ENCODE assay signal across 27 cellular contexts in genomic region chr1:211532086-211532439, GRCh38. TPM values are rescaled to one million over a fixed set of nuclear protein-coding genes. Genes with fewer than 3 reads are reported as not detected.
DNase-seq lines count a peak whose midpoint lies in the region; ATAC-seq and TF ChIP-seq lines count a peak whose summit lies in the region.
"Had no signal": no experiment of that assay in that cellular context is flagged by ENCODE, and none has a peak within 500 bp of the region (broad histone marks: within the 10 kb centered on the region; RNA-seq: fewer than 3 reads in every experiment).

No MANE protein-coding gene starts in this region.

- no peak overlapping the region for H3K18ac ChIP-seq in IMR-90 (ENCODE audit: low read depth, low read length)

- H2AFZ ChIP-seq in IMR-90 (replicated peaks; ENCODE audit: low read length, poor library complexity): peak overlapping the region; percentile 26
- H2AFZ ChIP-seq: PC-9 had no signal

- CTCF ChIA-PET in IMR-90 (lab: Yijun Ruan, JAX): no interaction called here

- H4K8ac ChIP-seq in IMR-90 (ENCODE audit: low read depth in 2 of 2, low read length in 2 of 2): no peak overlapping the region

- 50% methylated on average over 1 of the region's 6 CpGs; no CpG with 5 or more reads in 1 of the 2 experiments for WGBS in IMR-90 (ENCODE audit: extremely low coverage in 2 of 2, insufficient read length in 1 of 2), 2 experiments
- 25 to 37% (median 31%) methylated on average over 6 of the region's 6 CpGs for WGBS in psoas muscle, 3 donors

- no peak overlapping the region for H2BK15ac ChIP-seq in IMR-90 (ENCODE audit: low read depth, low read length)

- H4K91ac ChIP-seq in IMR-90 (ENCODE audit: insufficient read depth, low read depth, low read length): no peak overlapping the region

- no peak overlapping the region for H2AK9ac ChIP-seq in IMR-90 (replicated peaks; ENCODE audit: low read depth, low read length, poor library complexity)

- H2BK20ac ChIP-seq in IMR-90 (ENCODE audit: low read depth, low read length): no peak overlapping the region

- H3K27me3 ChIP-seq in IMR-90 (ENCODE audit: control insufficient read depth, insufficient read depth, low read length) (peaks cover 10% of the 10 kb centered on the region), dorsolateral prefrontal cortex (no peaks in the 10 kb centered on the region), psoas muscle (ENCODE audit: insufficient read depth in 3 of 3, low read length in 2 of 3) (peaks cover 0 to under 1% (median 0%) of the 10 kb centered on the region in 3 donors)

- in situ Hi-C loops in IMR-90 (cut with MboI; ENCODE audit: low sequenced_read_pairs): no loop called here

- no peak overlapping the region for H3K4me3 ChIP-seq in IMR-90 (ENCODE audit: insufficient read depth, low read depth, low read length)
- H3K4me3 ChIP-seq in dorsolateral prefrontal cortex: no peak overlapping the region
- H3K4me3 ChIP-seq in psoas muscle: no peak overlapping the region
- H3K4me3 ChIP-seq: A549, PC-9 had no signal

- H3K36me3 ChIP-seq in IMR-90 (ENCODE audit: control insufficient read depth, insufficient read depth, low read length): no peaks in the 10 kb centered on the region
- H3K36me3 ChIP-seq in psoas muscle (ENCODE audit: insufficient read depth in 1 of 2, low read depth in 1 of 2): no peaks in the 10 kb centered on the region

- no peak overlapping the region for H2BK120ac ChIP-seq in IMR-90 (ENCODE audit: low read depth, low read length)

- ATAC-seq in IMR-90 (ENCODE audit: low read depth) (no peak), psoas muscle (peak in 3 of 4 donors; percentile 35 to 58 (median 44)), HG02610 (IDR thresholded peaks at IDR 0.05; ENCODE audit: unreplicated experiment) (no peak)
- ATAC-seq: A549 had no signal

- TF ChIP-seq POLR2A in IMR-90 (IDR thresholded peaks at IDR 0.05; ENCODE audit: low read depth, low read length): no peak

- no peak overlapping the region for H3K9ac ChIP-seq in IMR-90 (ENCODE audit: low read depth, low read length)
- H3K9ac ChIP-seq: KMS-11 had no signal

- H3K4me2 ChIP-seq in IMR-90 (ENCODE audit: low read depth, low read length): no peak overlapping the region
- H3K4me2 ChIP-seq: A549, KMS-11, PC-9 had no signal

- no peaks in the 10 kb centered on the region for H3K4me1 ChIP-seq in IMR-90 (ENCODE audit: control insufficient read depth, insufficient read depth, low read length)
- H3K4me1 ChIP-seq in psoas muscle: peaks cover 15% of the 10 kb centered on the region
- H3K4me1 ChIP-seq: A549 had no signal

- no peak overlapping the region for H2AK5ac ChIP-seq in IMR-90 (ENCODE audit: low read depth, low read length)

- H3K23ac ChIP-seq in IMR-90 (ENCODE audit: low read depth, low read length): no peak overlapping the region

- dilution Hi-C loops in IMR-90 (cut with HindIII; ENCODE audit: low sequenced_read_pairs, unreplicated experiment): no loop called here

- H3K14ac ChIP-seq in IMR-90 (replicated peaks; ENCODE audit: low read depth, low read length): no peak overlapping the region

- TF ChIP-seq CTCF in IMR-90 (conservative IDR thresholded peaks at IDR 0.05; ENCODE audit: low read depth, low read length): no peak
- TF ChIP-seq CTCF in dorsolateral prefrontal cortex (IDR thresholded peaks at IDR 0.05 in 54 of 56, conservative IDR thresholded peaks at IDR 0.05 in 2 of 56; ENCODE audit: low read depth in 1 of 56, partially characterized antibody in 56 of 56): no peak
- TF ChIP-seq CTCF in psoas muscle (IDR thresholded peaks at IDR 0.05): no peak

- H3K56ac ChIP-seq in IMR-90 (ENCODE audit: extremely low read depth, insufficient read depth, low read length): no peak overlapping the region

- POLR2A ChIA-PET in IMR-90 (lab: Charles Lee; ENCODE audit: unreplicated experiment): no interaction called here

- H3K9me3 ChIP-seq in IMR-90 (ENCODE audit: control insufficient read depth, insufficient read depth, low read length): no peaks in the 10 kb centered on the region
- no peaks in the 10 kb centered on the region for H3K9me3 ChIP-seq in psoas muscle
- H3K9me3 ChIP-seq: A549 had no signal

- H3K79me1 ChIP-seq in IMR-90 (ENCODE audit: low read depth in 1 of 2, low read length in 2 of 2): no peaks in the 10 kb centered on the region

- no peak overlapping the region for H3K4ac ChIP-seq in IMR-90 (ENCODE audit: low read depth, low read length)

- no peak for TF ChIP-seq RAD21 in IMR-90 (IDR thresholded peaks at IDR 0.05; ENCODE audit: low read length)

- H3K27ac ChIP-seq in IMR-90 (ENCODE audit: insufficient read depth, low read length) (no peak overlapping the region), dorsolateral prefrontal cortex (peak overlapping the region in 35 of 59 donors; percentile 9 to 83 (median 48)), psoas muscle (no peak overlapping the region)
- H3K27ac ChIP-seq: A549, KMS-11, PC-9 had no signal

- no peak overlapping the region for H2BK5ac ChIP-seq in IMR-90 (ENCODE audit: low read depth, low read length, poor library complexity, severe bottlenecking)

- DNase-seq in D341Med (ENCODE audit: low spot score): peak; percentile 20
- DNase-seq in IMR-90: no peak
- DNase-seq in dorsolateral prefrontal cortex: peak in 1 of 10 donors; percentile 7
- DNase-seq in psoas muscle: no peak
- DNase-seq in KG1 (lab: John Stamatoyannopoulos, UW): no peak
- DNase-seq in Ammon's horn (ENCODE audit: low spot score): no peak
- DNase-seq: AML-193; CD8-positive, alpha-beta memory T cell; DMS79 treated with DMSO at 0.1 percent for 48 hours; MM.1S; NCI-H1048; NCI-H1417; NCI-H1694; NCI-H2029 treated with DMSO at 0.1 percent for 48 hours; NCI-H446 treated with DMSO at 0.1 percent for 48 hours; NCI-H526; NCI-H82; NK-92 treated with Interleukin-12 subunit alpha and Interleukin-12 subunit beta, amount 100 ng/mL, for 24 hours; PC-9; SHP77 had no signal

- H4K5ac ChIP-seq in IMR-90 (ENCODE audit: low read depth, low read length): no peak overlapping the region

- BruUV-seq in IMR-90 (replicated peaks; lab: Mats Ljungman, UMichigan): no TSS peak

- intact Hi-C loops in IMR-90 (cut with micrococcal nuclease): no loop called here
- intact Hi-C loops in dorsolateral prefrontal cortex (cut with DNase I): no loop called here
- intact Hi-C loops in psoas muscle (cut with DNase I): no loop called here

- no peaks in the 10 kb centered on the region for H3K9me1 ChIP-seq in IMR-90 (ENCODE audit: insufficient read depth, low read length)

- H4K20me1 ChIP-seq in IMR-90 (ENCODE audit: insufficient read depth, low read length): no peaks in the 10 kb centered on the region

TF ChIP-seq in IMR-90, 13 proteins besides CTCF, POLR2A, EP300 and RAD21:
- TF ChIP-seq RCOR1 (IDR thresholded peaks at IDR 0.05; ENCODE audit: insufficient replicate concordance, low read length) (no peak), BHLHE40 (IDR thresholded peaks at IDR 0.05; ENCODE audit: low read depth, low read length) (no peak), MAFK (IDR thresholded peaks at IDR 0.05; ENCODE audit: low read depth, low read length) (no peak), FOS (IDR thresholded peaks at IDR 0.05; ENCODE audit: low read depth, low read length) (no peak), CEBPB (IDR thresholded peaks at IDR 0.05; ENCODE audit: low read depth, low read length) (no peak), NFE2L2 (IDR thresholded peaks at IDR 0.05; ENCODE audit: low read depth, low read length) (no peak), ELK1 (IDR thresholded peaks at IDR 0.05; ENCODE audit: borderline replicate concordance, low read depth, low read length) (no peak), RFX5 (IDR thresholded peaks at IDR 0.05; ENCODE audit: low read depth, low read length) (no peak), SMC3 (IDR thresholded peaks at IDR 0.05; ENCODE audit: low read depth, low read length) (no peak), CHD1 (IDR thresholded peaks at IDR 0.05; ENCODE audit: low read depth, low read length) (no peak), MAZ (IDR thresholded peaks at IDR 0.05; ENCODE audit: borderline replicate concordance, low read depth, low read length) (no peak), MXI1 (IDR thresholded peaks at IDR 0.05; ENCODE audit: borderline replicate concordance, low read depth, low read length) (no peak)
- TF ChIP-seq, protein P1, sequence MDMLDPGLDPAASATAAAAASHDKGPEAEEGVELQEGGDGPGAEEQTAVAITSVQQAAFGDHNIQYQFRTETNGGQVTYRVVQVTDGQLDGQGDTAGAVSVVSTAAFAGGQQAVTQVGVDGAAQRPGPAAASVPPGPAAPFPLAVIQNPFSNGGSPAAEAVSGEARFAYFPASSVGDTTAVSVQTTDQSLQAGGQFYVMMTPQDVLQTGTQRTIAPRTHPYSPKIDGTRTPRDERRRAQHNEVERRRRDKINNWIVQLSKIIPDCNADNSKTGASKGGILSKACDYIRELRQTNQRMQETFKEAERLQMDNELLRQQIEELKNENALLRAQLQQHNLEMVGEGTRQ (IDR thresholded peaks at IDR 0.05; ENCODE audit: low read depth, low read length): no peak

RNA-seq across cellular contexts. Expression of gene RD3, which starts 40.1 kb away (rescaled TPM):
- total RNA-seq in IMR-90 (2012; rRNA removed) (not detected in 2 replicates), dorsolateral prefrontal cortex (under 1 TPM in 11 of 120 experiments, not detected in 109; 0.12 to 0.22 (median 0.16) TPM), psoas muscle (not detected)
- polyA plus RNA-seq in IMR-90 (2012; rRNA removed) (not detected in 2 replicates), psoas muscle (under 1 TPM in 2 of 3 donors, not detected in 1; 0.03 to 0.10 TPM)
- not detected in 2 replicates for polyA plus RNA-seq in IMR-90 (2012; cell fraction: cytosol; rRNA removed)
- not detected in 2 replicates for polyA plus RNA-seq in IMR-90 (2012; cell fraction: nucleus; rRNA removed; ENCODE audit: low replicate concordance)
- total RNA-seq: CD8-positive, alpha-beta memory T cell; HT1080; RPMI7951; SK-MEL-5 had no signal
- polyA plus RNA-seq: A549; CD14-positive monocyte; CD8-positive, alpha-beta memory T cell had no signal

RNA-seq across cellular contexts. Expression of gene SLC30A1, which starts 46.9 kb away (rescaled TPM):
- total RNA-seq in IMR-90 (2012; rRNA removed) (8.4 and 17.8 TPM in 2 replicates), dorsolateral prefrontal cortex (10 to 100 TPM in 119 of 120 experiments, 1 to 10 TPM in 1; 9.5 to 52.2 (median 22.1) TPM), psoas muscle (1 to 10 TPM; 1.5 to 5.2 (median 3.0) TPM)
- polyA plus RNA-seq in IMR-90 (2012; rRNA removed) (4.2 and 5.4 TPM in 2 replicates), psoas muscle (1 to 10 TPM in 1 of 3 donors, under 1 TPM in 2; 0.35 to 1.8 (median 0.63) TPM)
- polyA plus RNA-seq in IMR-90 (2012; cell fraction: cytosol; rRNA removed): 3.2 and 4.6 TPM in 2 replicates
- polyA plus RNA-seq in IMR-90 (2012; cell fraction: nucleus; rRNA removed; ENCODE audit: low replicate concordance): 3.9 and 4.3 TPM in 2 replicates

Comparison
In these comparisons a context has a peak if more than half of its experiments do, and no peak if none do; other contexts are left out.
1. ATAC-seq: peak in psoas muscle (3 of 4); none in IMR-90 (single experiment) and HG02610 (single experiment).
2. H3K27ac ChIP-seq: peak in dorsolateral prefrontal cortex (35 of 59); none in IMR-90 (single experiment) and psoas muscle (single experiment).